ENCODE assay signal across 1 cellular context in the genomic region with DNA sequence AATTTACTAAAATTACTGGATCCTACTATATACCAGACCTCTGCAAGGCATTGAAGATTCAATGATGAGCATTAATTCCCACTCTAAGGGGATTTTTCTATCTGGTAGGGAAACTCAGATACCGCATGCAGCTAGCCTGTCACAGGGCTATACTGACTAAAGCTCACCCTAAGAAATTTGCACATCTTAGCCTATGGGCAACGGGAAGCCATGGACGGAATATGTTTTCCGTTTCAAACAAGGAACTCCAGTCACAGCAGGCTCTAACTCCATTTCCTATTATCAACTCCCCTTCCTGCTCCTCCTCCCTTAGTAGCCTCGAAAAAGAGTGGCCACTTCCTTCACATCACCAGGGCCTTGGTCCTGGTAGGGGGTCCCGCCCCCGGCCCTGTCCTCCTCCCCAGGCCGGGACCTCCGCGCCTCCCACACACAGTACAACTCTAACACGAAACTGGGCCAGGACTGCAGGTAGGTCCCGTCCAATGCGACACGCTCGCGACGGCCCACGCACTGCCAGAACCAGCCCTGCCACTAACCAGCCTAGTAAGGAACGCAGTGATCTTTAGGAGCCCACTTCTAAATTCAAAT.
TF ChIP-seq lines count a peak whose summit lies in the region.

No MANE protein-coding gene starts in this region.

TF ChIP-seq in HepG2, 621 proteins besides CTCF, POLR2A, EP300 and RAD21 (continued from another document and continues in another):
- no peak for TF ChIP-seq RBFOX2 (IDR thresholded peaks at IDR 0.05; ENCODE audit: low read depth, low read length)
- TF ChIP-seq, protein P1, sequence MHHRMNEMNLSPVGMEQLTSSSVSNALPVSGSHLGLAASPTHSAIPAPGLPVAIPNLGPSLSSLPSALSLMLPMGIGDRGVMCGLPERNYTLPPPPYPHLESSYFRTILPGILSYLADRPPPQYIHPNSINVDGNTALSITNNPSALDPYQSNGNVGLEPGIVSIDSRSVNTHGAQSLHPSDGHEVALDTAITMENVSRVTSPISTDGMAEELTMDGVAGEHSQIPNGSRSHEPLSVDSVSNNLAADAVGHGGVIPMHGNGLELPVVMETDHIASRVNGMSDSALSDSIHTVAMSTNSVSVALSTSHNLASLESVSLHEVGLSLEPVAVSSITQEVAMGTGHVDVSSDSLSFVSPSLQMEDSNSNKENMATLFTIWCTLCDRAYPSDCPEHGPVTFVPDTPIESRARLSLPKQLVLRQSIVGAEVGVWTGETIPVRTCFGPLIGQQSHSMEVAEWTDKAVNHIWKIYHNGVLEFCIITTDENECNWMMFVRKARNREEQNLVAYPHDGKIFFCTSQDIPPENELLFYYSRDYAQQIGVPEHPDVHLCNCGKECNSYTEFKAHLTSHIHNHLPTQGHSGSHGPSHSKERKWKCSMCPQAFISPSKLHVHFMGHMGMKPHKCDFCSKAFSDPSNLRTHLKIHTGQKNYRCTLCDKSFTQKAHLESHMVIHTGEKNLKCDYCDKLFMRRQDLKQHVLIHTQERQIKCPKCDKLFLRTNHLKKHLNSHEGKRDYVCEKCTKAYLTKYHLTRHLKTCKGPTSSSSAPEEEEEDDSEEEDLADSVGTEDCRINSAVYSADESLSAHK (CRISPR knock-in tag; IDR thresholded peaks at IDR 0.05; ENCODE audit: borderline replicate concordance): peak; percentile 26; the same call in 1 of the 2 replicates
- TF ChIP-seq NONO (IDR thresholded peaks at IDR 0.05): no peak
- TF ChIP-seq NONO (CRISPR knock-in tag; conservative IDR thresholded peaks at IDR 0.05): no peak
- no peak for TF ChIP-seq ZSCAN21 (CRISPR knock-in tag; IDR thresholded peaks at IDR 0.05; ENCODE audit: borderline replicate concordance)
- peak; percentile 37; the same call in 1 of the 2 replicates for TF ChIP-seq CBX5 (CRISPR knock-in tag; IDR thresholded peaks at IDR 0.05; ENCODE audit: borderline replicate concordance)
- 0 out of 2 replicates have a peak, but pooled peaks have one; percentile 5 for TF ChIP-seq HBP1 (CRISPR knock-in tag; IDR thresholded peaks at IDR 0.05; ENCODE audit: low read depth)
- TF ChIP-seq JUN (CRISPR knock-in tag; IDR thresholded peaks at IDR 0.05): peak; percentile 53; the same call in 1 of the 2 replicates
- TF ChIP-seq, protein P2, sequence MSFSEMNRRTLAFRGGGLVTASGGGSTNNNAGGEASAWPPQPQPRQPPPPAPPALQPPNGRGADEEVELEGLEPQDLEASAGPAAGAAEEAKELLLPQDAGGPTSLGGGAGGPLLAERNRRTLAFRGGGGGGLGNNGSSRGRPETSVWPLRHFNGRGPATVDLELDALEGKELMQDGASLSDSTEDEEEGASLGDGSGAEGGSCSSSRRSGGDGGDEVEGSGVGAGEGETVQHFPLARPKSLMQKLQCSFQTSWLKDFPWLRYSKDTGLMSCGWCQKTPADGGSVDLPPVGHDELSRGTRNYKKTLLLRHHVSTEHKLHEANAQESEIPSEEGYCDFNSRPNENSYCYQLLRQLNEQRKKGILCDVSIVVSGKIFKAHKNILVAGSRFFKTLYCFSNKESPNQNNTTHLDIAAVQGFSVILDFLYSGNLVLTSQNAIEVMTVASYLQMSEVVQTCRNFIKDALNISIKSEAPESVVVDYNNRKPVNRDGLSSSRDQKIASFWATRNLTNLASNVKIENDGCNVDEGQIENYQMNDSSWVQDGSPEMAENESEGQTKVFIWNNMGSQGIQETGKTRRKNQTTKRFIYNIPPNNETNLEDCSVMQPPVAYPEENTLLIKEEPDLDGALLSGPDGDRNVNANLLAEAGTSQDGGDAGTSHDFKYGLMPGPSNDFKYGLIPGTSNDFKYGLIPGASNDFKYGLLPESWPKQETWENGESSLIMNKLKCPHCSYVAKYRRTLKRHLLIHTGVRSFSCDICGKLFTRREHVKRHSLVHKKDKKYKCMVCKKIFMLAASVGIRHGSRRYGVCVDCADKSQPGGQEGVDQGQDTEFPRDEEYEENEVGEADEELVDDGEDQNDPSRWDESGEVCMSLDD (CRISPR knock-in tag; IDR thresholded peaks at IDR 0.05; ENCODE audit: borderline replicate concordance): no peak
- TF ChIP-seq ZBTB46 (CRISPR knock-in tag; IDR thresholded peaks at IDR 0.05; ENCODE audit: borderline replicate concordance): 0 out of 2 replicates have a peak, but pooled peaks have one; percentile 81
- TF ChIP-seq LCORL (IDR thresholded peaks at IDR 0.05): no peak
- no peak for TF ChIP-seq LCORL (CRISPR knock-in tag; IDR thresholded peaks at IDR 0.05)
- TF ChIP-seq FOXJ3 (CRISPR knock-in tag; IDR thresholded peaks at IDR 0.05; ENCODE audit: borderline replicate concordance): no peak
- TF ChIP-seq ZNF501 (CRISPR knock-in tag; IDR thresholded peaks at IDR 0.05): no peak
- no peak for TF ChIP-seq CREB1 (IDR thresholded peaks at IDR 0.05)
- no peak for TF ChIP-seq CREB1 (CRISPR knock-in tag; IDR thresholded peaks at IDR 0.05)
- TF ChIP-seq, protein P3, sequence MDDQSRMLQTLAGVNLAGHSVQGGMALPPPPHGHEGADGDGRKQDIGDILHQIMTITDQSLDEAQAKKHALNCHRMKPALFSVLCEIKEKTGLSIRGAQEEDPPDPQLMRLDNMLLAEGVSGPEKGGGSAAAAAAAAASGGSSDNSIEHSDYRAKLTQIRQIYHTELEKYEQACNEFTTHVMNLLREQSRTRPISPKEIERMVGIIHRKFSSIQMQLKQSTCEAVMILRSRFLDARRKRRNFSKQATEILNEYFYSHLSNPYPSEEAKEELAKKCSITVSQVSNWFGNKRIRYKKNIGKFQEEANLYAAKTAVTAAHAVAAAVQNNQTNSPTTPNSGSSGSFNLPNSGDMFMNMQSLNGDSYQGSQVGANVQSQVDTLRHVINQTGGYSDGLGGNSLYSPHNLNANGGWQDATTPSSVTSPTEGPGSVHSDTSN (CRISPR knock-in tag; IDR thresholded peaks at IDR 0.05; ENCODE audit: borderline replicate concordance): no peak
- no peak for TF ChIP-seq SOX6 (IDR thresholded peaks at IDR 0.05)
- TF ChIP-seq SOX6 (CRISPR knock-in tag; IDR thresholded peaks at IDR 0.05): no peak
- no peak for TF ChIP-seq ZMAT3 (CRISPR knock-in tag; conservative IDR thresholded peaks at IDR 0.05)
- no peak; the same call in 1 of the 2 replicates for TF ChIP-seq ZNF292 (CRISPR knock-in tag; IDR thresholded peaks at IDR 0.05; ENCODE audit: borderline replicate concordance, low read depth)
- TF ChIP-seq MAX (IDR thresholded peaks at IDR 0.05): no peak
- TF ChIP-seq ZNF709 (CRISPR knock-in tag; IDR thresholded peaks at IDR 0.05): no peak
- no peak for TF ChIP-seq ZNF619 (CRISPR knock-in tag; IDR thresholded peaks at IDR 0.05)
- TF ChIP-seq REL (CRISPR knock-in tag; conservative IDR thresholded peaks at IDR 0.05): peak; percentile 17; the same call in 1 of the 2 replicates
- TF ChIP-seq BORCS8-MEF2B (CRISPR knock-in tag; IDR thresholded peaks at IDR 0.05): peak; percentile 50; the same call in 1 of the 2 replicates
- no peak for TF ChIP-seq ZNF33A (CRISPR knock-in tag; IDR thresholded peaks at IDR 0.05; ENCODE audit: borderline replicate concordance)
- TF ChIP-seq KLF6 (CRISPR knock-in tag; IDR thresholded peaks at IDR 0.05): no peak
- TF ChIP-seq HNF1A (IDR thresholded peaks at IDR 0.05; ENCODE audit: low read depth): no peak
- peak; percentile 43; the same call in 1 of the 2 replicates for TF ChIP-seq HNF1A (CRISPR knock-in tag; IDR thresholded peaks at IDR 0.05; ENCODE audit: borderline replicate concordance)
- no peak for TF ChIP-seq KDM5A (IDR thresholded peaks at IDR 0.05; ENCODE audit: borderline replicate concordance, low read length)
- TF ChIP-seq ZNF12 (CRISPR knock-in tag; IDR thresholded peaks at IDR 0.05): 0 out of 2 replicates have a peak, but pooled peaks have one; percentile 4
- peak; percentile 44; the same call in 1 of the 2 replicates for TF ChIP-seq ZNF543 (CRISPR knock-in tag; IDR thresholded peaks at IDR 0.05)
- no peak for TF ChIP-seq GPN1 (CRISPR knock-in tag; IDR thresholded peaks at IDR 0.05; ENCODE audit: borderline replicate concordance)
- no peak for TF ChIP-seq ZNF142 (CRISPR knock-in tag; IDR thresholded peaks at IDR 0.05)
- 0 out of 2 replicates have a peak, but pooled peaks have one; percentile 57 for TF ChIP-seq ZNF34 (CRISPR knock-in tag; IDR thresholded peaks at IDR 0.05; ENCODE audit: borderline replicate concordance)
- TF ChIP-seq NFE2L1 (CRISPR knock-in tag; IDR thresholded peaks at IDR 0.05; ENCODE audit: borderline replicate concordance): no peak
